In genomic region chr5:145938699-145939531, GRCh38 we compare ENCODE assay signal across 15 cellular contexts. TPM values are rescaled to one million over a fixed set of nuclear protein-coding genes. Genes with fewer than 3 reads are reported as not detected.
DNase-seq lines count a peak whose midpoint lies in the region; ATAC-seq, FAIRE-seq and TF ChIP-seq lines count a peak whose summit lies in the region.
"Had no signal": no experiment of that assay in that cellular context is flagged by ENCODE, and none has a peak within 500 bp of the region (broad histone marks: within the 10 kb centered on the region; RNA-seq: fewer than 3 reads in every experiment).

No MANE protein-coding gene starts in this region.

- H3K27ac Mint-ChIP-seq in mesothelial cell of epicardium, result peak overlapping the region; percentile 57
- H3K27ac Mint-ChIP-seq: activated naive CD8-positive, alpha-beta T cell treated with anti-CD3 and anti-CD28 coated beads, Interleukin-2, amount 50 U/mL, for 24 hours had no signal

- H3K4me3 ChIP-seq in right atrium auricular region (peak overlapping the region; percentile 7 to 13), right cardiac atrium (ENCODE audit: low read length) (no peak overlapping the region)
- H3K4me3 ChIP-seq: uterus had no signal

- H3K4me1 ChIP-seq in right atrium auricular region (peaks cover 0 to 47% of the 10 kb centered on the region in 2 donors), right cardiac atrium (ENCODE audit: control insufficient read depth, insufficient read depth, low read length) (peaks cover 4% of the 10 kb centered on the region)
- H3K4me1 ChIP-seq: uterus had no signal

- peaks cover 61% of the 10 kb centered on the region for H3K4me1 Mint-ChIP-seq in mesothelial cell of epicardium

- TF ChIP-seq CTCF in right atrium auricular region (IDR thresholded peaks at IDR 0.05), result no peak
- no peak for TF ChIP-seq CTCF in mesothelial cell of epicardium (IDR thresholded peaks at IDR 0.05; ENCODE audit: unreplicated experiment)

- H3K27me3 ChIP-seq in right atrium auricular region, result no peaks in the 10 kb centered on the region
- H3K27me3 ChIP-seq in right cardiac atrium (ENCODE audit: control insufficient read depth, insufficient read depth), result no peaks in the 10 kb centered on the region
- H3K27me3 ChIP-seq: uterus had no signal

- DNase-seq in right atrium auricular region (ENCODE audit: low spot score) (no peak), right cardiac atrium (no peak), astrocyte of the hippocampus (ENCODE audit: low read depth, low spot score) (peak; percentile 62), mesothelial cell of epicardium (ENCODE audit: low spot score in 2 of 2, unreplicated experiment in 2 of 2) (no peak), NCI-H524 (lab: John Stamatoyannopoulos, UW) (no peak), RCC 7860 (ENCODE audit: low spot score) (no peak), OCI-M1 (lab: John Stamatoyannopoulos, UW) (no peak)
- DNase-seq: activated naive CD8-positive, alpha-beta T cell treated with anti-CD3 and anti-CD28 coated beads, Interleukin-2, amount 50 U/mL, for 24 hours; NCI-H510A treated with DMSO at 0.1 percent for 48 hours; occipital lobe; T-helper 1 cell; uterus had no signal

- H3K27ac ChIP-seq in right atrium auricular region, result peak overlapping the region in 1 of 2 donors; percentile 87
- no peak overlapping the region for H3K27ac ChIP-seq in right cardiac atrium (ENCODE audit: low read length)
- H3K27ac ChIP-seq: KMS-11, uterus had no signal

- H3K9me3 ChIP-seq in right atrium auricular region (no peaks in the 10 kb centered on the region), right cardiac atrium (ENCODE audit: control insufficient read depth, low read length) (no peaks in the 10 kb centered on the region)
- H3K9me3 ChIP-seq: uterus had no signal

- no peak overlapping the region for H3K4me3 Mint-ChIP-seq in mesothelial cell of epicardium
- H3K4me3 Mint-ChIP-seq: activated naive CD8-positive, alpha-beta T cell treated with anti-CD3 and anti-CD28 coated beads, Interleukin-2, amount 50 U/mL, for 24 hours had no signal

- 32% methylated on average over 11 of the region's 11 CpGs for WGBS in right cardiac atrium

- H3K27me3 Mint-ChIP-seq in mesothelial cell of epicardium (ENCODE audit: low read depth), result no peaks in the 10 kb centered on the region

- H3K36me3 ChIP-seq in right atrium auricular region, result no peaks in the 10 kb centered on the region
- H3K36me3 ChIP-seq: uterus had no signal

- intact Hi-C loops in right cardiac atrium (cut with DNase I), result no loop called here

- FAIRE-seq in RCC 7860 (lab: Jason Lieb, UNC), result no peak
- FAIRE-seq: endometrium had no signal

- no peaks in the 10 kb centered on the region for H3K9me3 Mint-ChIP-seq in mesothelial cell of epicardium
- H3K9me3 Mint-ChIP-seq: activated naive CD8-positive, alpha-beta T cell treated with anti-CD3 and anti-CD28 coated beads, Interleukin-2, amount 50 U/mL, for 24 hours had no signal

- ATAC-seq in right cardiac atrium (no peak), HG03175 (IDR thresholded peaks at IDR 0.05; ENCODE audit: unreplicated experiment) (no peak)
- ATAC-seq: activated naive CD8-positive, alpha-beta T cell treated with anti-CD3 and anti-CD28 coated beads, Interleukin-2, amount 50 U/mL, for 24 hours had no signal

- no peaks in the 10 kb centered on the region for H3K36me3 Mint-ChIP-seq in mesothelial cell of epicardium

RNA-seq across cellular contexts. Expression of gene SH3RF2, which starts 2.5 kb away (rescaled TPM):
- total RNA-seq in right atrium auricular region (100 to 1,000 TPM in 1 of 2 donors, 10 to 100 TPM in 1; 41.2 to 272 TPM), right cardiac atrium (100 to 1,000 TPM in 3 of 4 donors, 10 to 100 TPM in 1; 84.0 to 219 (median 141) TPM), mesothelial cell of epicardium (2.2 to 3.2 TPM (median 2.5 TPM) in 3 replicates)
- polyA plus RNA-seq in right cardiac atrium, result 354 TPM

Comparison
In these comparisons a context has a peak if more than half of its experiments do, and no peak if none do; other contexts are left out.
1. RNA of gene SH3RF2, which starts 2.5 kb away (total RNA-seq): 41.2 to 272 TPM in right atrium auricular region and 84.0 to 219 TPM in right cardiac atrium; 2.2 to 3.2 TPM in mesothelial cell of epicardium; every median in the first group is over 10 times any median in the second.